ENCODE assay signal across 8 cellular contexts in the genomic region with DNA sequence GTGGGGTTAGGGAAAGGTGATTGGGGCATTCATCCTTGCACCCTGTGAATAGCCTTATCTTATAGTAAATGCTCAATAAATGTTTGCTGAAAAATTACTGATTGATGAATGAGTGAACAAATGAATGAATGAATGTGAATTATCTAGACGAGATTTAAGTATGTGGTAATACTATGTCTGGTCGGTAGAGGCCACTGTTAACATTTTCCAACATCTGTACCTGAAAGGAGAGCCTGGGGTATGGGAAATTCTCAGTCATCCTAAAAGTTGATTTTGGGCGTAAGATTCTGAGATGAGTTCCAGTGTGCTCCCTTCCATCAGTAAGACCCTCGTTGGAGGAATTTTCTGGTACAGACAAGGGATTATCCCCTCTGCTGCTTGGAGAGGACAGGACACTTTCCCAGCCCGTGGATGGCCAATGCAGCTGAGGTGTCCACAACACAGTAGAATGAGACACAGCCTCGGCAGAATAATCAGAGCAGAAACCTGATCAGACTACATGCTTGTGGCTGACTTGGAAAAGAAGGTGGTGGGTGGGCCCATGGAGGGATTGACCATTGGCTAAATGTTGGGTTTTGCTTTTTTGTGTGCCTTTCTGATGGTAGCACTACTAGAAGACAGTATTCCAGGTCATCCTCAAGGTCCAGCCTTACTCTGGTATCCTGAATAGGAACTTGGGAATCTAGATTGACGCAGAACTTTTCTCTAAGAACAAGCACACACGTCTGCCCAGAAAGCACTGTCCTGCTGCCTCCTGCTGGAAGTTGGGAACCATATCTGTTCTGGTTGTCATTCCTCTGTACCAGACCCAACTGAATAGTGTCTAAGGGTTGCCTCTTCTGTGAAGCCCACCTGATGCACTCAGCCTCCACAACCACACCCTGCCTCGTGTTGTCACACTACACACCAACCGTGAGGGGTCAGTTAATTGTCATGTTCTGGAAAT.
DNase-seq lines count a peak whose midpoint lies in the region; ATAC-seq, FAIRE-seq and TF ChIP-seq lines count a peak whose summit lies in the region.

No MANE protein-coding gene starts in this region.

- FAIRE-seq in GM12892 (lab: Jason Lieb, UNC): peak; percentile 21

- H3K4me1 ChIP-seq in A673 (ENCODE audit: insufficient read depth, low read length, poor library complexity, severe bottlenecking) (no peaks in the 10 kb centered on the region), lung (ENCODE audit: control insufficient read depth in 2 of 2, insufficient read depth in 2 of 2, low read length in 2 of 2) (peaks cover 0 to 1% of the 10 kb centered on the region in 2 donors)

- H3K27ac ChIP-seq in A673 (ENCODE audit: low read depth, low read length, poor library complexity, severe bottlenecking): no peak overlapping the region
- H3K27ac ChIP-seq in lung (ENCODE audit: low read depth in 1 of 2, low read length in 1 of 2): no peak overlapping the region

- 40 to 55% methylated on average over 10 of the region's 10 CpGs for WGBS in lung, 2 donors

- TF ChIP-seq CTCF in A673 (conservative IDR thresholded peaks at IDR 0.05; ENCODE audit: low read depth, low read length): peak; percentile 71
- TF ChIP-seq CTCF in cardiac fibroblast (IDR thresholded peaks at IDR 0.05; ENCODE audit: low read depth, low read length): peak; percentile 38
- TF ChIP-seq CTCF in lung (IDR thresholded peaks at IDR 0.05; ENCODE audit: control extremely low read depth, extremely low read depth): peak; percentile 29

- H3K4me3 ChIP-seq in A673 (ENCODE audit: low read depth, low read length, poor library complexity, severe bottlenecking): no peak overlapping the region
- H3K4me3 ChIP-seq in cardiac fibroblast (replicated peaks in 1 of 2; ENCODE audit: low read depth in 2 of 2, low read length in 2 of 2): no peak overlapping the region
- H3K4me3 ChIP-seq in lung: no peak overlapping the region

- H3K27me3 ChIP-seq in A673 (replicated peaks; ENCODE audit: insufficient read depth, low read depth, low read length, poor library complexity) (peaks cover 11% of the 10 kb centered on the region), lung (ENCODE audit: control insufficient read depth, insufficient read depth) (peaks cover 3% of the 10 kb centered on the region)

- no peak for TF ChIP-seq POLR2A in GM12892 (IDR thresholded peaks at IDR 0.05; ENCODE audit: low read depth, low read length)

- DNase-seq in A673 (ENCODE audit: low spot score) (peak; percentile 51), GM12892 (ENCODE audit: insufficient read length) (no peak), NCI-H2107 (lab: John Stamatoyannopoulos, UW) (peak; percentile 8), cardiac fibroblast (ENCODE audit: low read depth in 2 of 2) (peak; percentile 41 to 54), lung (ENCODE audit: low spot score) (no peak)
- DNase-seq in stimulated activated CD8-positive, alpha-beta memory T cell treated with anti-CD3 and anti-CD28 coated beads, Interleukin-4, amount 100 ng/mL, for 48 hours: no peak

- CTCF ChIA-PET in A673 (lab: Charles Lee): no interaction called here

- H3K36me3 ChIP-seq in A673 (ENCODE audit: insufficient read depth, low read length, poor library complexity, severe bottlenecking) (no peaks in the 10 kb centered on the region), lung (ENCODE audit: control insufficient read depth in 2 of 2, insufficient read depth in 2 of 2, low read length in 2 of 2) (no peaks in the 10 kb centered on the region)

- ATAC-seq in lung (ENCODE audit: insufficient read depth, low FRiP score) (no peak), GM19397 (IDR thresholded peaks at IDR 0.05; ENCODE audit: unreplicated experiment) (no peak), HG02852 (IDR thresholded peaks at IDR 0.05; ENCODE audit: unreplicated experiment) (no peak)

- no TSS peak for BruUV-seq in A673 (replicated peaks; lab: Mats Ljungman, UMichigan)

- H3K9me3 ChIP-seq in A673 (ENCODE audit: low read depth, low read length, poor library complexity, severe bottlenecking) (no peaks in the 10 kb centered on the region), lung (ENCODE audit: control insufficient read depth in 2 of 2, insufficient read depth in 1 of 2, low read length in 1 of 2) (no peaks in the 10 kb centered on the region)

- intact Hi-C loops in A673 (cut with micrococcal nuclease; ENCODE audit: unreplicated experiment): loop anchor here (1.0 to 10.0 kb wide), 3 partner anchors 262 to 591 kb away; a partner anchor contains a TSS

- POLR2A ChIA-PET in A673 (lab: Charles Lee; ENCODE audit: low non-redundant PET): no interaction called here

Comparison
In these comparisons a context has a peak if more than half of its experiments do, and no peak if none do; other contexts are left out.
1. DNase-seq: peak in A673 (single experiment), NCI-H2107 (single experiment) and cardiac fibroblast (2 of 2); none in GM12892 (single experiment), lung (single experiment) and stimulated activated CD8-positive, alpha-beta memory T cell treated with anti-CD3 and anti-CD28 coated beads, Interleukin-4, amount 100 ng/mL, for 48 hours (single experiment).
2. Peak in every context shown above with its lines, with median percentiles within 50 percentile points of each other: CTCF ChIP-seq.